14 cellular contexts compared by ENCODE assay signal in genomic region chr17:20091161-20092029, GRCh38.
DNase-seq lines count a peak whose midpoint lies in the region; ATAC-seq and TF ChIP-seq lines count a peak whose summit lies in the region.
"Had no signal": no experiment of that assay in that cellular context is flagged by ENCODE, and none has a peak within 500 bp of the region (broad histone marks: within the 10 kb centered on the region; RNA-seq: fewer than 3 reads in every experiment).

No MANE protein-coding gene starts in this region.

- in situ Hi-C loops in GM13976 (cut with MboI; ENCODE audit: low sequenced_read_pairs, unreplicated experiment), result no loop called here

- peak overlapping the region; percentile 80 for H3K27ac ChIP-seq in cingulate gyrus (ENCODE audit: low read depth, low read length)
- no peak overlapping the region for H3K27ac ChIP-seq in CD4-positive, alpha-beta T cell (ENCODE audit: low read depth, low read length)

- no peak overlapping the region for H3K27ac Mint-ChIP-seq in CD4-positive, alpha-beta T cell
- H3K27ac Mint-ChIP-seq: activated CD4-positive, alpha-beta T cell treated with anti-CD3 and anti-CD28 coated beads for 36 hours; CD4-positive, CD25-positive, alpha-beta regulatory T cell had no signal

- CTCF ChIA-PET in CD4-positive, alpha-beta T cell (lab: Charles Lee), result no interaction called here

- H3K4me3 Mint-ChIP-seq in CD4-positive, alpha-beta T cell, result no peak overlapping the region
- H3K4me3 Mint-ChIP-seq: activated CD4-positive, alpha-beta T cell treated with anti-CD3 and anti-CD28 coated beads for 36 hours; CD4-positive, CD25-positive, alpha-beta regulatory T cell; effector memory CD8-positive, alpha-beta T cell; natural killer cell had no signal

- H3K4me1 Mint-ChIP-seq in CD4-positive, alpha-beta T cell (ENCODE audit: low read depth), result no peaks in the 10 kb centered on the region
- H3K4me1 Mint-ChIP-seq: CD4-positive, CD25-positive, alpha-beta regulatory T cell had no signal

- H3K27me3 ChIP-seq in CD4-positive, alpha-beta T cell (ENCODE audit: control insufficient read depth, insufficient read depth, low read length), result no peaks in the 10 kb centered on the region

- H3K9me3 ChIP-seq in CD4-positive, alpha-beta T cell (ENCODE audit: control insufficient read depth, low read length), result no peaks in the 10 kb centered on the region

- POLR2A ChIA-PET in CD4-positive, alpha-beta T cell (lab: Charles Lee), result interaction anchor here (1.6 kb wide), 1 partner anchor 11 kb away, joined by 3 read pairs; no protein-coding TSS in a partner anchor

- no peak for ATAC-seq in CD4-positive, alpha-beta T cell (ENCODE audit: poor library complexity)
- ATAC-seq: activated CD4-positive, alpha-beta T cell treated with anti-CD3 and anti-CD28 coated beads for 36 hours; effector memory CD8-positive, alpha-beta T cell; natural killer cell had no signal

- TF ChIP-seq CTCF in CD4-positive, alpha-beta T cell (IDR thresholded peaks at IDR 0.05), result no peak
- TF ChIP-seq CTCF in GM13976 (IDR thresholded peaks at IDR 0.05; ENCODE audit: borderline replicate concordance, control extremely low read depth, extremely low read depth, insufficient read depth, missing control alignments), result no peak

- DNase-seq in GM03348 (ENCODE audit: low spot score), result peak; percentile 28
- peak; percentile 65 for DNase-seq in left kidney (ENCODE audit: low read depth, low spot score)
- DNase-seq in smooth muscle cell of the brain vasculature (ENCODE audit: low read depth, low spot score), result peak; percentile 56
- DNase-seq in CD4-positive, alpha-beta T cell, result no peak
- no peak for DNase-seq in GM13976 (ENCODE audit: low spot score)
- no peak for DNase-seq in glomerular visceral epithelial cell (ENCODE audit: extremely low spot score)
- DNase-seq in COR-L47 (lab: John Stamatoyannopoulos, UW), result no peak
- DNase-seq: activated CD4-positive, alpha-beta T cell treated with anti-CD3 and anti-CD28 coated beads for 36 hours; activated gamma-delta T cell treated with Interleukin-2 at 50 U/mL for 16 hours; CD4-positive, CD25-positive, alpha-beta regulatory T cell; effector memory CD8-positive, alpha-beta T cell; natural killer cell; NCI-H774 had no signal

- no peaks in the 10 kb centered on the region for H3K9me3 Mint-ChIP-seq in CD4-positive, alpha-beta T cell
- H3K9me3 Mint-ChIP-seq: effector memory CD8-positive, alpha-beta T cell; natural killer cell had no signal

- intact Hi-C loops in CD4-positive, alpha-beta T cell (cut with DNase I, micrococcal nuclease), result no loop called here

- no peaks in the 10 kb centered on the region for H3K36me3 Mint-ChIP-seq in CD4-positive, alpha-beta T cell (ENCODE audit: low read depth)
- H3K36me3 Mint-ChIP-seq: CD4-positive, CD25-positive, alpha-beta regulatory T cell; natural killer cell had no signal

- no peaks in the 10 kb centered on the region for H3K27me3 Mint-ChIP-seq in CD4-positive, alpha-beta T cell
- H3K27me3 Mint-ChIP-seq: effector memory CD8-positive, alpha-beta T cell had no signal

Comparison
In these comparisons a context has a peak if more than half of its experiments do, and no peak if none do; other contexts are left out.
1. DNase-seq: peak in GM03348 (single experiment), left kidney (single experiment) and smooth muscle cell of the brain vasculature (single experiment); none in CD4-positive, alpha-beta T cell (0 of 10), GM13976 (single experiment), glomerular visceral epithelial cell (single experiment) and COR-L47 (single experiment).